ENCODE assay signal across 9 cellular contexts in genomic region chr2:74554821-74555531, GRCh38. TPM values are rescaled to one million over a fixed set of nuclear protein-coding genes. Genes with fewer than 3 reads are reported as not detected.
DNase-seq lines count a peak whose midpoint lies in the region; ATAC-seq and TF ChIP-seq lines count a peak whose summit lies in the region.
"Had no signal": no experiment of that assay in that cellular context is flagged by ENCODE, and none has a peak within 500 bp of the region (broad histone marks: within the 10 kb centered on the region; RNA-seq: fewer than 3 reads in every experiment).

No MANE protein-coding gene starts in this region.

- H3K27me3 Mint-ChIP-seq in nephron (ENCODE audit: low read depth), result peaks cover 19% of the 10 kb centered on the region

- intact Hi-C loops in uterus (cut with DNase I; ENCODE audit: low total_unique reads), result no loop called here

- H3K27ac ChIP-seq in KOPT-K1 (ENCODE audit: low read depth, low read length, poor library complexity, severe bottlenecking), result peak overlapping the region; percentile 54
- peak overlapping the region; percentile 84 to 88 for H3K27ac ChIP-seq in uterus

- TF ChIP-seq POLR2A in uterus (IDR thresholded peaks at IDR 0.05), result no peak

- H3K27me3 ChIP-seq in uterus, result no peaks in the 10 kb centered on the region

- peaks cover 28% of the 10 kb centered on the region for H3K4me1 Mint-ChIP-seq in nephron

- H3K4me1 ChIP-seq in uterus, result peaks cover 0 to 12% of the 10 kb centered on the region in 2 donors

- peak overlapping the region; percentile 94 to 96 (median 96) for H3K4me3 Mint-ChIP-seq in nephron

- H3K4me3 ChIP-seq in uterus, result peak overlapping the region; percentile 59 to 81

- peaks cover 5% of the 10 kb centered on the region for H3K36me3 Mint-ChIP-seq in nephron (ENCODE audit: low read depth)

- no peak for TF ChIP-seq CTCF in nephron (IDR thresholded peaks at IDR 0.05; ENCODE audit: unreplicated experiment in 3 of 3)
- TF ChIP-seq CTCF in uterus (IDR thresholded peaks at IDR 0.05), result no peak

- no peaks in the 10 kb centered on the region for H3K9me3 Mint-ChIP-seq in nephron

- no peaks in the 10 kb centered on the region for H3K36me3 ChIP-seq in KOPT-K1 (ENCODE audit: insufficient read depth, low read length)
- no peaks in the 10 kb centered on the region for H3K36me3 ChIP-seq in uterus

- H3K27ac Mint-ChIP-seq in nephron, result peak overlapping the region in 2 of 3 experiments; percentile 67 to 69

- DNase-seq in DMS53 treated with DMSO at 0.1 percent for 48 hours (lab: John Stamatoyannopoulos, UW; ENCODE audit: unreplicated experiment) (peak; percentile 70), fibroblast of gingiva (ENCODE audit: low read depth) (peak; percentile 31), uterus (peak; percentile 43 to 52), GF-D8 (lab: John Stamatoyannopoulos, UW) (no peak)
- DNase-seq in activated CD8-positive, alpha-beta memory T cell treated with anti-CD3 and anti-CD28 coated beads, Interleukin-2, amount 50 U/mL, for 4 hours, result peak; percentile 49

- ATAC-seq in GM21447 (IDR thresholded peaks at IDR 0.05; ENCODE audit: unreplicated experiment), result peak; percentile 45

- no peaks in the 10 kb centered on the region for H3K9me3 ChIP-seq in KOPT-K1 (ENCODE audit: insufficient read depth, low read length, poor library complexity, severe bottlenecking)
- H3K9me3 ChIP-seq in uterus, result no peaks in the 10 kb centered on the region

RNA-seq across cellular contexts. Expression of gene DOK1, which starts 0.5 kb away (rescaled TPM):
- 10 to 100 TPM in 3 of 4 donors, under 1 TPM in 1; 0.29 to 85.0 (median 13.8) TPM for total RNA-seq in uterus

RNA-seq across cellular contexts. Expression of gene LOXL3, which starts 1.2 kb away (rescaled TPM):
- total RNA-seq in uterus, result 10 to 100 TPM in 3 of 4 donors, 1 to 10 TPM in 1; 9.5 to 26.5 (median 17.5) TPM

RNA-seq across cellular contexts. Expression of gene HTRA2, which starts 25.2 kb away (rescaled TPM):
- total RNA-seq in uterus, result 10 to 100 TPM; 13.1 to 40.1 (median 33.9) TPM

RNA-seq across cellular contexts. Expression of gene AUP1, which starts 25.5 kb away (rescaled TPM):
- total RNA-seq in uterus, result 10 to 100 TPM; 62.8 to 87.0 (median 70.7) TPM

RNA-seq across cellular contexts. Expression of gene DQX1, which starts 28.9 kb away (rescaled TPM):
- not detected for total RNA-seq in uterus
- total RNA-seq: subcutaneous adipose tissue had no signal
